In genomic region chr11:63508009-63508408, GRCh38 we compare ENCODE assay signal across 8 cellular contexts. TPM values are rescaled to one million over a fixed set of nuclear protein-coding genes. Genes with fewer than 3 reads are reported as not detected.
DNase-seq lines count a peak whose midpoint lies in the region; ATAC-seq, FAIRE-seq and TF ChIP-seq lines count a peak whose summit lies in the region.

No MANE protein-coding gene starts in this region.

- H3K4me1 ChIP-seq in keratinocyte (ENCODE audit: control insufficient read depth, extremely low read depth, insufficient read depth, low read length) = no peaks in the 10 kb centered on the region

- H4K20me1 ChIP-seq in keratinocyte (ENCODE audit: control insufficient read depth, extremely low read depth, insufficient read depth, low read length) = no peaks in the 10 kb centered on the region

- no peaks in the 10 kb centered on the region for H3K27me3 ChIP-seq in keratinocyte (ENCODE audit: control insufficient read depth, extremely low read depth, insufficient read depth, low read length)

- POLR2A ChIA-PET in WTC11 (lab: Charles Lee) = no interaction called here

- H3K4me1 Mint-ChIP-seq in WTC11 = peaks cover 63% of the 10 kb centered on the region

- ATAC-seq in WTC11 (peak; percentile 77), GM21576 (IDR thresholded peaks at IDR 0.05; ENCODE audit: unreplicated experiment) (no peak), GM18861 (IDR thresholded peaks at IDR 0.05; ENCODE audit: unreplicated experiment) (no peak)

- DNase-seq in Caki2 (ENCODE audit: low read depth) (peak; percentile 22), HUDEP-2 (lab: John Stamatoyannopoulos, UW; ENCODE audit: unreplicated experiment in 76 of 76) (peak in 58 of 76 experiments; percentile 4 to 79 (median 44)), WTC11 (ENCODE audit: low spot score) (peak; percentile 68), keratinocyte (ENCODE audit: low read depth, low spot score) (no peak), HPDE6-E6E7 (ENCODE audit: extremely low spot score) (no peak)
- no peak for DNase-seq in activated CD4-positive, CD25-positive, alpha-beta regulatory T cell treated with anti-CD3 and anti-CD28 coated beads, Interleukin-2, amount 50 U/mL, for 72 hours

- CTCF ChIA-PET in WTC11 (lab: Charles Lee) = interaction anchor here (0.5 to 6.2 kb wide), 20 partner anchors 9 to 487 kb away, joined by 3 to 92 read pairs (median 4); partner anchors contain the start of gene PLAAT5

- TF ChIP-seq CTCF in WTC11 (IDR thresholded peaks at IDR 0.05) (no peak), keratinocyte (optimal IDR thresholded peaks at IDR 0.05 in 1 of 3, IDR thresholded peaks at IDR 0.05 in 1 of 3, conservative IDR thresholded peaks at IDR 0.05 in 1 of 3; ENCODE audit: extremely low read depth in 1 of 3, insufficient read depth in 2 of 3, low read length in 3 of 3) (peak in 2 of 3 experiments; percentile 26 to 29)

- no peak overlapping the region for H3K4me3 ChIP-seq in keratinocyte (ENCODE audit: control insufficient read depth in 2 of 3, extremely low read depth in 1 of 3, insufficient read depth in 2 of 3, low read depth in 1 of 3, low read length in 3 of 3)

- no peak overlapping the region for H3K27ac ChIP-seq in keratinocyte (ENCODE audit: control insufficient read depth, insufficient read depth, low read length)

- no peak for FAIRE-seq in keratinocyte (lab: Jason Lieb, UNC)

- no peaks in the 10 kb centered on the region; the same call in 1 of the 2 replicates for H3K36me3 Mint-ChIP-seq in WTC11

- H3K4me3 Mint-ChIP-seq in WTC11 = no peak overlapping the region

- H3K27ac Mint-ChIP-seq in WTC11 = no peak overlapping the region

- in situ Hi-C loops in Caki2 (cut with HindIII; ENCODE audit: low pct_unique_long_range_greater_than_20kb, low sequenced_read_pairs) = no loop called here

- dilution Hi-C loops in keratinocyte (cut with MboI; ENCODE audit: extremely low pct_ligation_motif_present, low sequenced_read_pairs) = no loop called here

- H3K9me1 ChIP-seq in keratinocyte (ENCODE audit: control insufficient read depth, extremely low read depth, insufficient read depth, low read length) = no peaks in the 10 kb centered on the region

- peaks cover 5% of the 10 kb centered on the region; the same call in 1 of the 2 replicates for H3K9me3 Mint-ChIP-seq in WTC11

- no peak overlapping the region for H2AFZ ChIP-seq in keratinocyte (ENCODE audit: control insufficient read depth, low read length)

- no peaks in the 10 kb centered on the region for H3K79me2 ChIP-seq in keratinocyte (ENCODE audit: control insufficient read depth, insufficient read depth, low read length)

- no peak overlapping the region for H3K9ac ChIP-seq in keratinocyte (ENCODE audit: control insufficient read depth, extremely low read depth, insufficient read depth, low read length)

- no peaks in the 10 kb centered on the region for H3K9me3 ChIP-seq in keratinocyte (ENCODE audit: control insufficient read depth, low read depth, low read length)

- H3K4me2 ChIP-seq in keratinocyte (ENCODE audit: control insufficient read depth, extremely low read depth, insufficient read depth, low read depth, low read length) = no peak overlapping the region

- no peaks in the 10 kb centered on the region for H3K36me3 ChIP-seq in keratinocyte (ENCODE audit: control insufficient read depth in 2 of 2, extremely low read depth in 1 of 2, insufficient read depth in 2 of 2, low read length in 2 of 2)

- peaks cover 6% of the 10 kb centered on the region; the same call in 1 of the 2 replicates for H3K27me3 Mint-ChIP-seq in WTC11 (ENCODE audit: low read depth)

TF ChIP-seq in WTC11, 78 proteins besides CTCF, POLR2A, EP300 and RAD21:
- TF ChIP-seq MYBL2 (CRISPR knock-in tag; IDR thresholded peaks at IDR 0.05) = 0 out of 2 replicates have a peak, but pooled peaks have one; percentile 7
- TF ChIP-seq JUN (CRISPR knock-in tag; IDR thresholded peaks at IDR 0.05) = no peak
- peak; percentile 53; the same call in 1 of the 2 replicates for TF ChIP-seq ZNF423 (CRISPR knock-in tag; IDR thresholded peaks at IDR 0.05)

RNA-seq across cellular contexts. Expression of gene LGALS12, which starts 2.1 kb away (rescaled TPM):
- total RNA-seq in Caki2 (2014; rRNA removed; shearing (Covaris generic); ENCODE audit: low replicate concordance) = not detected in 2 replicates
- total RNA-seq in WTC11 (2021) = 1.1 to 1.4 TPM (median 1.4 TPM) in 3 replicates
- polyA plus RNA-seq in keratinocyte = not detected in 3 replicates
- polyA plus RNA-seq in keratinocyte (2011; ENCODE audit: low read depth) = not detected
- not detected in 2 replicates for polyA plus RNA-seq in keratinocyte (2011; cell fraction: cytosol; rRNA removed)
- polyA plus RNA-seq in keratinocyte (2011; cell fraction: nucleus; rRNA removed) = not detected in 2 replicates
- polyA plus RNA-seq in keratinocyte (2012; ENCODE audit: low replicate concordance) = not detected in 2 replicates
- polyA minus RNA-seq in keratinocyte = not detected in 3 replicates
- polyA minus RNA-seq in keratinocyte (2011; cell fraction: cytosol; rRNA and poly(A)+ RNA removed) = not detected
- not detected in 2 replicates for polyA minus RNA-seq in keratinocyte (2011; cell fraction: nucleus; rRNA and poly(A)+ RNA removed)

RNA-seq across cellular contexts. Expression of gene PLAAT5, which starts 17.0 kb away (rescaled TPM):
- 0.87 and 2.3 TPM in 2 replicates for total RNA-seq in Caki2 (2014; rRNA removed; shearing (Covaris generic); ENCODE audit: low replicate concordance)
- total RNA-seq in WTC11 (2021) = 14.7 to 23.0 TPM (median 16.0 TPM) in 3 replicates
- polyA plus RNA-seq in keratinocyte = not detected in 3 replicates
- polyA plus RNA-seq in keratinocyte (2011; ENCODE audit: low read depth) = not detected
- polyA plus RNA-seq in keratinocyte (2011; cell fraction: cytosol; rRNA removed) = not detected in 2 replicates
- polyA plus RNA-seq in keratinocyte (2011; cell fraction: nucleus; rRNA removed) = not detected in 2 replicates
- not detected in 2 replicates for polyA plus RNA-seq in keratinocyte (2012; ENCODE audit: low replicate concordance)
- polyA minus RNA-seq in keratinocyte = not detected in 3 replicates
- not detected for polyA minus RNA-seq in keratinocyte (2011; cell fraction: cytosol; rRNA and poly(A)+ RNA removed)
- not detected in 2 replicates for polyA minus RNA-seq in keratinocyte (2011; cell fraction: nucleus; rRNA and poly(A)+ RNA removed)

RNA-seq across cellular contexts. Expression of gene PLAAT4, which starts 28.6 kb away (rescaled TPM):
- 57.7 and 64.5 TPM in 2 replicates for total RNA-seq in Caki2 (2014; rRNA removed; shearing (Covaris generic); ENCODE audit: low replicate concordance)
- total RNA-seq in WTC11 (2021) = 1.1 to 2.9 TPM (median 1.4 TPM) in 3 replicates
- 1.3 to 2.0 TPM (median 1.9 TPM) in 3 replicates for polyA plus RNA-seq in keratinocyte
- not detected for polyA plus RNA-seq in keratinocyte (2011; ENCODE audit: low read depth)
- polyA plus RNA-seq in keratinocyte (2011; cell fraction: cytosol; rRNA removed) = 1.0 and 1.3 TPM in 2 replicates
- polyA plus RNA-seq in keratinocyte (2011; cell fraction: nucleus; rRNA removed) = 0.31 and 0.37 TPM in 2 replicates
- 0.41 and 1.9 TPM in 2 replicates for polyA plus RNA-seq in keratinocyte (2012; ENCODE audit: low replicate concordance)
- 0.32 to 1.7 TPM (median 1.5 TPM) in 3 replicates for polyA minus RNA-seq in keratinocyte
- polyA minus RNA-seq in keratinocyte (2011; cell fraction: cytosol; rRNA and poly(A)+ RNA removed) = not detected
- not detected in 2 replicates for polyA minus RNA-seq in keratinocyte (2011; cell fraction: nucleus; rRNA and poly(A)+ RNA removed)

RNA-seq across cellular contexts. Expression of gene PLAAT2, which starts 55.2 kb away (rescaled TPM):
- 3.4 TPM in 1 of 2 replicates, not detected in the other for total RNA-seq in Caki2 (2014; rRNA removed; shearing (Covaris generic); ENCODE audit: low replicate concordance)
- total RNA-seq in WTC11 (2021) = 0.25 to 0.66 TPM (median 0.55 TPM) in 3 replicates
- polyA plus RNA-seq in keratinocyte = 0.29 to 1.4 TPM (median 0.46 TPM) in 3 replicates
- polyA plus RNA-seq in keratinocyte (2011; ENCODE audit: low read depth) = 1.9 TPM
- polyA plus RNA-seq in keratinocyte (2011; cell fraction: cytosol; rRNA removed) = 0.49 and 1.0 TPM in 2 replicates
- polyA plus RNA-seq in keratinocyte (2011; cell fraction: nucleus; rRNA removed) = 0.53 and 0.69 TPM in 2 replicates
- polyA plus RNA-seq in keratinocyte (2012; ENCODE audit: low replicate concordance) = 0.16 and 1.2 TPM in 2 replicates
- polyA minus RNA-seq in keratinocyte = 1.1 TPM in 1 of 3 replicates, not detected in the others
- polyA minus RNA-seq in keratinocyte (2011; cell fraction: cytosol; rRNA and poly(A)+ RNA removed) = not detected
- not detected in 2 replicates for polyA minus RNA-seq in keratinocyte (2011; cell fraction: nucleus; rRNA and poly(A)+ RNA removed)

Comparison
In these comparisons a context has a peak if more than half of its experiments do, and no peak if none do; other contexts are left out.
1. DNase-seq: peak in Caki2 (single experiment), HUDEP-2 (58 of 76) and WTC11 (single experiment); none in keratinocyte (single experiment), activated CD4-positive, CD25-positive, alpha-beta regulatory T cell treated with anti-CD3 and anti-CD28 coated beads, Interleukin-2, amount 50 U/mL, for 72 hours (single experiment) and HPDE6-E6E7 (single experiment).
2. RNA of gene PLAAT4, which starts 28.6 kb away (total RNA-seq): 57.7 to 64.5 TPM in Caki2; 1.1 to 2.9 TPM in WTC11; every median in the first group is over 10 times any median in the second.